Comparison of ENCODE assay signal across 1 cellular context in the genomic region with DNA sequence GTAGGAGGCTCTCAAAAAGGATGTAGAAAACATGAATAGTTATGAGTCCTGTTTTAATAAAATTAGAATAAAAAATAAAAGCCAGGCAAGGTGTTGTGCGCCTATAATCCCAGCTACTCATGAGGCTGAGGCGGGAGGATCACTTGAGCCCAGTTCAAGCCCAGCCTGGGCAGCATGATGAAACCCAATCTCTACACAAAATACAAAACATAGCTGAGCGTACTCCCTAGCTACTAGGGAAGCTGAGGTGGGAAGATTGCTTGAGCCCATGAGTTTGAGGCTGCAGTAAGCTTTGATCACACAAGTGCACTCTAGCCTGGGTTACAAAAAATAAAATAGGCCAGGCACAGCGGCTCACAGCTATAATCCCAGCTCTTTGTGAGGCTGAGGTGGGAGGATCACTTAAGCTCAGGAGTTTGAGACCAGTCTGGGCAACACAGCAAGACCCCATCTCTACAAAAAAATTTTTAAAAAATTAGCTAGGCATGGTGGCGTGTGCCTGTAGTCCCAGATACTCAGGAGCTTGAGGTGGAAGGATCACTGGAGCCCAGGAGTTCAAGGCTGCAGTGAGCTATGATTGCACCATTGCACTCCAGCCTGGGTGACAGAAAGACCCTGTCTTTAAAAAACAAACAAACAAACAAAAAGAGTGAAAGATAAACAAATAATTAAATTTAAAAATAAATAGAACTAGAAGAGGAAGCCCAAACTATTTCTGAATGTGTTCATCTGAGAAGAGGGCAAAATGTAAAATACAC.
TF ChIP-seq lines count a peak whose summit lies in the region.

No MANE protein-coding gene starts in this region.

TF ChIP-seq in GM12878, 131 proteins besides CTCF, POLR2A, EP300 and RAD21:
- no peak for TF ChIP-seq NRF1 (conservative IDR thresholded peaks at IDR 0.05; ENCODE audit: low read depth, low read length)
- no peak for TF ChIP-seq BACH1 (IDR thresholded peaks at IDR 0.05; ENCODE audit: borderline replicate concordance)
- TF ChIP-seq SIN3A (IDR thresholded peaks at IDR 0.05; ENCODE audit: low read depth, low read length) = no peak
- TF ChIP-seq ZNF217 (IDR thresholded peaks at IDR 0.05) = no peak
- no peak for TF ChIP-seq SIX5 (IDR thresholded peaks at IDR 0.05; ENCODE audit: low read depth, low read length, severe bottlenecking)
- no peak for TF ChIP-seq ATF7 (IDR thresholded peaks at IDR 0.05; ENCODE audit: low read depth)
- TF ChIP-seq NFIC (IDR thresholded peaks at IDR 0.05; ENCODE audit: low read depth, low read length) = no peak
- TF ChIP-seq LARP7 (IDR thresholded peaks at IDR 0.05) = no peak
- TF ChIP-seq SRF (IDR thresholded peaks at IDR 0.05; ENCODE audit: low read depth in 2 of 2, low read length in 2 of 2) = no peak
- TF ChIP-seq BHLHE40 (IDR thresholded peaks at IDR 0.05; ENCODE audit: borderline replicate concordance in 1 of 2, low read depth in 2 of 2, low read length in 1 of 2) = no peak
- no peak for TF ChIP-seq ETV6 (conservative IDR thresholded peaks at IDR 0.05 in 1 of 2, IDR thresholded peaks at IDR 0.05 in 1 of 2; ENCODE audit: borderline replicate concordance in 1 of 2, low read depth in 1 of 2)
- TF ChIP-seq HCFC1 (IDR thresholded peaks at IDR 0.05; ENCODE audit: low read length) = no peak
- no peak for TF ChIP-seq MEF2B (IDR thresholded peaks at IDR 0.05; ENCODE audit: partially characterized antibody, poor library complexity, severe bottlenecking)
